Comparison of ENCODE assay signal across 1 cellular context in genomic region chr9:34332370-34332964, GRCh38.
TF ChIP-seq lines count a peak whose summit lies in the region.

No MANE protein-coding gene starts in this region.

TF ChIP-seq in HepG2, 621 proteins besides CTCF, POLR2A, EP300 and RAD21:
- TF ChIP-seq ZNF30 (CRISPR knock-in tag; IDR thresholded peaks at IDR 0.05), result no peak
- peak; percentile 64; the same call in 1 of the 2 replicates for TF ChIP-seq THAP11 (CRISPR knock-in tag; IDR thresholded peaks at IDR 0.05)
- peak; percentile 19; the same call in 1 of the 2 replicates for TF ChIP-seq MED1 (CRISPR knock-in tag; IDR thresholded peaks at IDR 0.05)
- TF ChIP-seq SMC3 (IDR thresholded peaks at IDR 0.05; ENCODE audit: low read length), result peak; percentile 97
- no peak for TF ChIP-seq ZNF230 (CRISPR knock-in tag; IDR thresholded peaks at IDR 0.05)
- 0 out of 2 replicates have a peak, but pooled peaks have one; percentile 18 for TF ChIP-seq MAFF (IDR thresholded peaks at IDR 0.05; ENCODE audit: low read depth, low read length)
- TF ChIP-seq STAG1 (CRISPR knock-in tag; IDR thresholded peaks at IDR 0.05), result peak; percentile 93
- 0 out of 2 replicates have a peak, but pooled peaks have one; percentile 14 for TF ChIP-seq PAXIP1 (CRISPR knock-in tag; conservative IDR thresholded peaks at IDR 0.05)
- peak in 1 of 2 experiments; percentile 9; a peak in 1 of 4 replicates for TF ChIP-seq MAFK (conservative IDR thresholded peaks at IDR 0.05 in 1 of 2, IDR thresholded peaks at IDR 0.05 in 1 of 2; ENCODE audit: low read length in 2 of 2)
- TF ChIP-seq NCOA1 (CRISPR knock-in tag; IDR thresholded peaks at IDR 0.05), result no peak
- 0 out of 3 replicates have a peak, but pooled peaks have one; percentile 24 for TF ChIP-seq MXI1 (IDR thresholded peaks at IDR 0.05; ENCODE audit: borderline replicate concordance, low read depth, low read length)
- peak; percentile 27 for TF ChIP-seq TEAD3 (CRISPR knock-in tag; optimal IDR thresholded peaks at IDR 0.05; ENCODE audit: borderline replicate concordance)
- TF ChIP-seq TP53 (CRISPR knock-in tag; conservative IDR thresholded peaks at IDR 0.05), result 0 out of 2 replicates have a peak, but pooled peaks have one; percentile 53
- TF ChIP-seq ZNF737 (CRISPR knock-in tag; IDR thresholded peaks at IDR 0.05; ENCODE audit: borderline replicate concordance), result no peak
- TF ChIP-seq SAP130 (CRISPR knock-in tag; IDR thresholded peaks at IDR 0.05; ENCODE audit: low read depth), result 0 out of 2 replicates have a peak, but pooled peaks have one; percentile 17
